In the genomic region with DNA sequence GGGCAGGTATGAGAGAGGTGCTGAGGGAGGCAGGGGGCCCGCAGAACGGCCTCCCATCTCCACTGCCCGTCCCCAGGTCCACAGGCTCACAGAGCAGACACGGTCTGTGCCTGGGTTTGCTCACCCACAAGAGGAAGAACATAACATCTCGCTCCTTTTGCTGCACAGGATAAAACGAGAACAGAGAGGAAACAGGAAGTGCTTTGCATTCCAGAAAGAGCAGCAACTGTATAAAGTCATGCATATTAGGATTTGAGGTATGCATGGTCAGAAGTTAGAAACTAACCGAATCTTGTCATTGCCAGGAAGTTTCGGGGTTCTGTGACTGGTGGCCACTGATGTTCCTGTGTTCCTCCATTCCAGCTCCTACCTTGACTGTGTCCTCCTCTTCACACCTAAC, we compare ENCODE assay signal across 2 cellular contexts.
TF ChIP-seq lines count a peak whose summit lies in the region.

No MANE protein-coding gene starts in this region.

TF ChIP-seq in IMR-90, 13 proteins besides CTCF, POLR2A, EP300 and RAD21:
- no peak for TF ChIP-seq RFX5 (IDR thresholded peaks at IDR 0.05; ENCODE audit: low read depth, low read length)
- TF ChIP-seq RCOR1 (IDR thresholded peaks at IDR 0.05; ENCODE audit: insufficient replicate concordance, low read length), result no peak
- TF ChIP-seq CEBPB (IDR thresholded peaks at IDR 0.05; ENCODE audit: low read depth, low read length), result peak; percentile 29; the same call in 1 of the 2 replicates
- no peak for TF ChIP-seq SMC3 (IDR thresholded peaks at IDR 0.05; ENCODE audit: low read depth, low read length)

TF ChIP-seq in K562, 482 proteins besides CTCF, POLR2A, EP300 and RAD21:
- TF ChIP-seq RFX1 (IDR thresholded peaks at IDR 0.05), result no peak
- TF ChIP-seq SPI1 (IDR thresholded peaks at IDR 0.05; ENCODE audit: borderline replicate concordance, low read depth, low read length), result peak; percentile 61; the same call in 1 of the 2 replicates
